In the genomic region with DNA sequence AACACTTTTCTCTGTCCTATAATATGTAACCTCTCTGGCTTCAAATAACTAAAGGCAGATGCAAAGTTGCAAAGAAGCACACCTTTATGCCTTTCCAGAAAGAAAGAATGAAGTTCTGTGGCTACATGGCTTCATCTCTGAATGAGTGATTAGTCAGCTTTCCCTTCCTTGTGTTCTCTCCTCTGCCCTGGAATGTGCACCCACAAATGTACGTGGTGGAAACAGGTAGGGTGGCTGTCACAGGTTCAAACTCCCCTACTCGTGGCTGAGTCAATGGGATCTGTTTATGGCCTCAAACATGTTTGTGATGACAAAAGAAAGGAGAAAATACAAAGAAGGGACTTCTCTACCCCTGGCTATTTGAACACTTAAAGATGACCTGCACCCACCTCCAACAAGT, we compare ENCODE assay signal across 18 cellular contexts.
"Had no signal": no experiment of that assay in that cellular context is flagged by ENCODE, and none has a peak within 500 bp of the region (broad histone marks: within the 10 kb centered on the region; RNA-seq: fewer than 3 reads in every experiment).

No MANE protein-coding gene starts in this region.

- H3K27me3 ChIP-seq: gastroesophageal sphincter, heart left ventricle, pancreas, sigmoid colon, spleen, testis had no signal

- H3K36me3 ChIP-seq: gastroesophageal sphincter, heart left ventricle, pancreas, sigmoid colon, spleen had no signal

- H3K4me3 ChIP-seq: gastroesophageal sphincter, heart left ventricle, pancreas, sigmoid colon, spleen, testis had no signal

- ATAC-seq: effector memory CD8-positive, alpha-beta T cell; gastroesophageal sphincter; heart left ventricle; naive thymus-derived CD8-positive, alpha-beta T cell; pancreas; stimulated activated memory B cell treated with anti-CD40 and anti-IgM and Interleukin-4, amounts not matched to agents 10 μg/mL and 1 μg/mL and 100 μg/mL, for 72 hours had no signal

- DNase-seq: activated CD4-positive, alpha-beta T cell treated with anti-CD3 and anti-CD28 coated beads for 1 hour; activated CD8-positive, alpha-beta memory T cell treated with anti-CD3 and anti-CD28 coated beads for 24 hours; activated CD8-positive, alpha-beta memory T cell treated with anti-CD3 and anti-CD28 coated beads, Interleukin-2, amount 50 U/mL, for 48 hours; activated effector memory CD4-positive, alpha-beta T cell treated with anti-CD3 and anti-CD28 coated beads, Interleukin-2, amount 50 U/mL, for 16 hours; activated naive CD4-positive, alpha-beta T cell treated with anti-CD3 and anti-CD28 coated beads, Interleukin-2, amount 50 U/mL, for 16 hours; activated T-cell treated with anti-CD3 and anti-CD28 coated beads, Interleukin-2, amount 50 U/mL, for 48 hours; effector memory CD8-positive, alpha-beta T cell; heart left ventricle; mesendoderm; naive thymus-derived CD8-positive, alpha-beta T cell; pancreas; sigmoid colon; spleen; stimulated activated CD4-positive, alpha-beta T cell treated with anti-CD3 and anti-CD28 coated beads, Interleukin-4, amount 100 ng/mL, for 4 hours; T-helper 1 cell; testis had no signal

- FAIRE-seq: pancreas had no signal

- H3K4me1 ChIP-seq: gastroesophageal sphincter, heart left ventricle, pancreas, spleen, testis had no signal

- H3K9me3 ChIP-seq: gastroesophageal sphincter, heart left ventricle, pancreas, sigmoid colon, spleen, testis had no signal

- H3K27ac ChIP-seq: gastroesophageal sphincter, heart left ventricle, pancreas, sigmoid colon, spleen, testis had no signal
